In genomic region chr10:12791728-12792127, GRCh38 we compare ENCODE assay signal across 11 cellular contexts.
"Had no signal": no experiment of that assay in that cellular context is flagged by ENCODE, and none has a peak within 500 bp of the region (broad histone marks: within the 10 kb centered on the region; RNA-seq: fewer than 3 reads in every experiment).

No MANE protein-coding gene starts in this region.

- H3K4me1 ChIP-seq: HAP-1 had no signal

- H3K9me3 ChIP-seq: HAP-1 had no signal

- H3K27ac ChIP-seq: GM23248 had no signal

- DNase-seq: GM23248, GOT3, H7, H9, HCEC 1CT, HFFc6 had no signal

- H3K4me3 ChIP-seq: GM23248, GM23338, HAP-1 had no signal

- ATAC-seq: GM23338, HCT116 had no signal

- H3K36me3 ChIP-seq: HAP-1 had no signal

- H2AFZ ChIP-seq: GM23248, GM23338 had no signal

- H3K4me2 ChIP-seq: GM23338 had no signal

- FAIRE-seq: H1, H54 had no signal

- H3K9ac ChIP-seq: GM23248 had no signal
